ENCODE assay signal across 1 cellular context in genomic region chr16:2531696-2532493, GRCh38.
A peak's percentile ranks its signal among the peaks of the same experiment; 100 is the strongest.
TF ChIP-seq lines count a peak whose summit lies in the region.

No MANE protein-coding gene starts in this region.

TF ChIP-seq in IMR-90, 13 proteins besides CTCF, POLR2A, EP300 and RAD21 (continued from another document):
- TF ChIP-seq MAFK (IDR thresholded peaks at IDR 0.05; ENCODE audit: low read depth, low read length) = no peak
- peak; percentile 91; the same call in 1 of the 2 replicates for TF ChIP-seq MXI1 (IDR thresholded peaks at IDR 0.05; ENCODE audit: borderline replicate concordance, low read depth, low read length)
- peak; percentile 76; the same call in 1 of the 2 replicates for TF ChIP-seq USF2 (IDR thresholded peaks at IDR 0.05; ENCODE audit: low read depth, low read length)
- TF ChIP-seq, protein P1, sequence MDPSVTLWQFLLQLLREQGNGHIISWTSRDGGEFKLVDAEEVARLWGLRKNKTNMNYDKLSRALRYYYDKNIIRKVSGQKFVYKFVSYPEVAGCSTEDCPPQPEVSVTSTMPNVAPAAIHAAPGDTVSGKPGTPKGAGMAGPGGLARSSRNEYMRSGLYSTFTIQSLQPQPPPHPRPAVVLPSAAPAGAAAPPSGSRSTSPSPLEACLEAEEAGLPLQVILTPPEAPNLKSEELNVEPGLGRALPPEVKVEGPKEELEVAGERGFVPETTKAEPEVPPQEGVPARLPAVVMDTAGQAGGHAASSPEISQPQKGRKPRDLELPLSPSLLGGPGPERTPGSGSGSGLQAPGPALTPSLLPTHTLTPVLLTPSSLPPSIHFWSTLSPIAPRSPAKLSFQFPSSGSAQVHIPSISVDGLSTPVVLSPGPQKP (IDR thresholded peaks at IDR 0.05; ENCODE audit: borderline replicate concordance, low read depth, low read length) = no peak
